ENCODE assay signal across 1 cellular context in genomic region chr18:2655954-2656236, GRCh38.
TF ChIP-seq lines count a peak whose summit lies in the region.

No MANE protein-coding gene starts in this region.

TF ChIP-seq in WTC11, 78 proteins besides CTCF, POLR2A, EP300 and RAD21 (continued from another document):
- TF ChIP-seq ZNF281 (CRISPR knock-in tag; IDR thresholded peaks at IDR 0.05) (no peak), IRF2 (CRISPR knock-in tag; IDR thresholded peaks at IDR 0.05; ENCODE audit: borderline replicate concordance, low read depth) (no peak), MAX (CRISPR knock-in tag; IDR thresholded peaks at IDR 0.05) (no peak), ARID4B (CRISPR knock-in tag; IDR thresholded peaks at IDR 0.05; ENCODE audit: borderline replicate concordance) (no peak), E2F4 (CRISPR knock-in tag; IDR thresholded peaks at IDR 0.05; ENCODE audit: borderline replicate concordance, low read depth) (0 out of 2 replicates have a peak, but pooled peaks have one; percentile 4), ZNF425 (CRISPR knock-in tag; conservative IDR thresholded peaks at IDR 0.05) (no peak), ATF2 (CRISPR knock-in tag; IDR thresholded peaks at IDR 0.05; ENCODE audit: borderline replicate concordance, low read depth) (no peak), GTF2I (CRISPR knock-in tag; conservative IDR thresholded peaks at IDR 0.05) (no peak), USF1 (CRISPR knock-in tag; IDR thresholded peaks at IDR 0.05) (no peak), MYBL2 (CRISPR knock-in tag; IDR thresholded peaks at IDR 0.05) (0 out of 2 replicates have a peak, but pooled peaks have one; percentile 53), ZNF396 (CRISPR knock-in tag; IDR thresholded peaks at IDR 0.05; ENCODE audit: borderline replicate concordance) (no peak), STAT6 (CRISPR knock-in tag; conservative IDR thresholded peaks at IDR 0.05; ENCODE audit: low read depth) (no peak)
